8 cellular contexts compared by ENCODE assay signal in genomic region chr7:148882192-148882591, GRCh38. TPM values are rescaled to one million over a fixed set of nuclear protein-coding genes. Genes with fewer than 3 reads are reported as not detected.
DNase-seq lines count a peak whose midpoint lies in the region; ATAC-seq, FAIRE-seq and TF ChIP-seq lines count a peak whose summit lies in the region.

No MANE protein-coding gene starts in this region.

- no peaks in the 10 kb centered on the region for H3K27me3 ChIP-seq in Caco-2 (replicated peaks; ENCODE audit: control insufficient read depth, insufficient read depth, low read length)
- no peaks in the 10 kb centered on the region for H3K27me3 ChIP-seq in IMR-90 (ENCODE audit: control insufficient read depth, insufficient read depth, low read length)
- no peaks in the 10 kb centered on the region for H3K27me3 ChIP-seq in naive thymus-derived CD4-positive, alpha-beta T cell (ENCODE audit: control insufficient read depth in 2 of 2, insufficient read depth in 2 of 2, low read length in 2 of 2)
- no peaks in the 10 kb centered on the region for H3K27me3 ChIP-seq in pancreas

- H3K36me3 ChIP-seq in Caco-2 (ENCODE audit: control insufficient read depth, insufficient read depth, low read length), result no peaks in the 10 kb centered on the region
- H3K36me3 ChIP-seq in IMR-90 (ENCODE audit: control insufficient read depth, insufficient read depth, low read length), result no peaks in the 10 kb centered on the region
- peaks cover 0 to 4% (median 0%) of the 10 kb centered on the region in 3 experiments for H3K36me3 ChIP-seq in naive thymus-derived CD4-positive, alpha-beta T cell (ENCODE audit: control insufficient read depth in 2 of 3, insufficient read depth in 3 of 3, low read length in 3 of 3)
- no peaks in the 10 kb centered on the region for H3K36me3 ChIP-seq in pancreas

- no peak for ATAC-seq in IMR-90 (ENCODE audit: low read depth)
- ATAC-seq in naive thymus-derived CD4-positive, alpha-beta T cell, result no peak
- no peak for ATAC-seq in HG02759 (IDR thresholded peaks at IDR 0.05; ENCODE audit: unreplicated experiment)
- no peak for ATAC-seq in pancreas
- no peak for ATAC-seq in GM19328 (IDR thresholded peaks at IDR 0.05; ENCODE audit: unreplicated experiment)

- H2AK9ac ChIP-seq in IMR-90 (replicated peaks; ENCODE audit: low read depth, low read length, poor library complexity), result no peak overlapping the region

- H3K23ac ChIP-seq in IMR-90 (ENCODE audit: low read depth, low read length), result no peak overlapping the region

- H3K9me3 ChIP-seq in Caco-2, result no peaks in the 10 kb centered on the region
- H3K9me3 ChIP-seq in IMR-90 (ENCODE audit: control insufficient read depth, insufficient read depth, low read length), result no peaks in the 10 kb centered on the region
- H3K9me3 ChIP-seq in naive thymus-derived CD4-positive, alpha-beta T cell (ENCODE audit: control insufficient read depth in 2 of 3, low read length in 3 of 3), result no peaks in the 10 kb centered on the region
- H3K9me3 ChIP-seq in pancreas, result no peaks in the 10 kb centered on the region

- no peaks in the 10 kb centered on the region; the same call in 1 of the 2 replicates for H3K9me1 ChIP-seq in IMR-90 (ENCODE audit: insufficient read depth, low read length)

- CTCF ChIA-PET in Caco-2 (lab: Charles Lee) (no interaction called here), IMR-90 (lab: Yijun Ruan, JAX) (no interaction called here), HEK293T (lab: Yijun Ruan, JAX) (no interaction called here)
- CTCF ChIA-PET in naive thymus-derived CD4-positive, alpha-beta T cell (lab: Charles Lee), result interaction anchor here (1.3 kb wide), 1 partner anchor 26 kb away, joined by 6 read pairs; no protein-coding TSS in a partner anchor

- dilution Hi-C loops in IMR-90 (cut with HindIII; ENCODE audit: low sequenced_read_pairs, unreplicated experiment), result no loop called here

- peaks cover 6% of the 10 kb centered on the region; the same call in 1 of the 2 replicates for H3K4me1 ChIP-seq in Caco-2
- H3K4me1 ChIP-seq in IMR-90 (ENCODE audit: control insufficient read depth, insufficient read depth, low read length), result peaks cover 2% of the 10 kb centered on the region; the same call in 1 of the 2 replicates
- peaks cover 7 to 11% of the 10 kb centered on the region in 2 donors for H3K4me1 ChIP-seq in naive thymus-derived CD4-positive, alpha-beta T cell (ENCODE audit: control insufficient read depth in 2 of 2, insufficient read depth in 2 of 2, low read length in 2 of 2)
- H3K4me1 ChIP-seq in pancreas, result peaks cover 0 to 4% (median 4%) of the 10 kb centered on the region in 3 donors

- H2BK15ac ChIP-seq in IMR-90 (ENCODE audit: low read depth, low read length), result no peak overlapping the region

- intact Hi-C loops in Caco-2 (cut with micrococcal nuclease; ENCODE audit: unreplicated experiment) (loop anchor here (10.0 kb wide), 1 partner anchor 187 kb away; the partner anchor contains the start of gene CUL1), IMR-90 (cut with micrococcal nuclease) (loop anchor here (5.0 kb wide), 1 partner anchor 100 kb away; no protein-coding TSS in a partner anchor), pancreas (cut with DNase I) (no loop called here)
- intact Hi-C loops in naive thymus-derived CD4-positive, alpha-beta T cell (cut with micrococcal nuclease), result loop anchor here (2.0 to 5.0 kb wide), 4 partner anchors 35 to 265 kb away; partner anchors contain the start of genes ZNF398 (in 1 of the 2), ZNF425 (in 1 of the 2) and ZNF786 (in 1 of the 2)

- H2BK20ac ChIP-seq in IMR-90 (ENCODE audit: low read depth, low read length), result no peak overlapping the region

- H3K36me3 Mint-ChIP-seq in Caco-2 (ENCODE audit: insufficient read depth, unreplicated experiment), result peaks cover 29% of the 10 kb centered on the region
- H3K36me3 Mint-ChIP-seq in activated naive CD8-positive, alpha-beta T cell treated with anti-CD3 and anti-CD28 coated beads for 36 hours, result peaks cover 38% of the 10 kb centered on the region
- H3K36me3 Mint-ChIP-seq in naive thymus-derived CD4-positive, alpha-beta T cell, result peaks cover 0 to 12% (median 0%) of the 10 kb centered on the region in 5 donors

- H3K14ac ChIP-seq in IMR-90 (replicated peaks; ENCODE audit: low read depth, low read length), result no peak overlapping the region

- POLR2A ChIA-PET in Caco-2 (lab: Charles Lee), result no interaction called here
- POLR2A ChIA-PET in IMR-90 (lab: Charles Lee; ENCODE audit: unreplicated experiment), result no interaction called here
- POLR2A ChIA-PET in naive thymus-derived CD4-positive, alpha-beta T cell (lab: Charles Lee), result interaction anchor here (1.2 to 2.0 kb wide), 2 partner anchors 37 to 60 kb away, joined by 4 to 27 read pairs; no protein-coding TSS in a partner anchor
- POLR2A ChIA-PET in HEK293T (lab: Yijun Ruan, JAX), result no interaction called here

- no peak overlapping the region for H3K56ac ChIP-seq in IMR-90 (ENCODE audit: extremely low read depth, insufficient read depth, low read length)

- in situ Hi-C loops in IMR-90 (cut with MboI; ENCODE audit: low sequenced_read_pairs), result no loop called here

- H3K4me3 Mint-ChIP-seq in Caco-2 (ENCODE audit: unreplicated experiment), result peak overlapping the region; percentile 95
- H3K4me3 Mint-ChIP-seq in activated naive CD8-positive, alpha-beta T cell treated with anti-CD3 and anti-CD28 coated beads for 36 hours, result peak overlapping the region; percentile 95
- H3K4me3 Mint-ChIP-seq in naive thymus-derived CD4-positive, alpha-beta T cell, result peak overlapping the region in 7 of 10 donors; percentile 54 to 96 (median 95)

- DNase-seq in Caco-2 (no peak), IMR-90 (no peak), HEK293T (ENCODE audit: extremely low spot score) (no peak), pancreas (no peak)
- no peak for DNase-seq in activated naive CD8-positive, alpha-beta T cell treated with anti-CD3 and anti-CD28 coated beads for 36 hours
- DNase-seq in naive thymus-derived CD4-positive, alpha-beta T cell, result no peak

- BruUV-seq in Caco-2 (replicated peaks; lab: Mats Ljungman, UMichigan) (TSS peak; percentile 32), IMR-90 (replicated peaks; lab: Mats Ljungman, UMichigan) (no TSS peak)

- no peaks in the 10 kb centered on the region for H3K9me3 Mint-ChIP-seq in Caco-2 (ENCODE audit: unreplicated experiment)
- peaks cover 3% of the 10 kb centered on the region for H3K9me3 Mint-ChIP-seq in activated naive CD8-positive, alpha-beta T cell treated with anti-CD3 and anti-CD28 coated beads for 36 hours
- H3K9me3 Mint-ChIP-seq in naive thymus-derived CD4-positive, alpha-beta T cell, result no peaks in the 10 kb centered on the region

- H4K5ac ChIP-seq in IMR-90 (ENCODE audit: low read depth, low read length), result no peak overlapping the region

- no peaks in the 10 kb centered on the region; the same call in 1 of the 2 replicates for H4K20me1 ChIP-seq in IMR-90 (ENCODE audit: insufficient read depth, low read length)

- no peak overlapping the region for H2BK5ac ChIP-seq in IMR-90 (ENCODE audit: low read depth, low read length, poor library complexity, severe bottlenecking)

- H3K18ac ChIP-seq in IMR-90 (ENCODE audit: low read depth, low read length), result no peak overlapping the region

- H2AK5ac ChIP-seq in IMR-90 (ENCODE audit: low read depth, low read length), result no peak overlapping the region

- H4K91ac ChIP-seq in IMR-90 (ENCODE audit: insufficient read depth, low read depth, low read length), result no peak overlapping the region

- H3K4ac ChIP-seq in IMR-90 (ENCODE audit: low read depth, low read length), result no peak overlapping the region

- H3K27me3 Mint-ChIP-seq in Caco-2 (ENCODE audit: insufficient read depth, unreplicated experiment), result no peaks in the 10 kb centered on the region
- no peaks in the 10 kb centered on the region for H3K27me3 Mint-ChIP-seq in activated naive CD8-positive, alpha-beta T cell treated with anti-CD3 and anti-CD28 coated beads for 36 hours
- H3K27me3 Mint-ChIP-seq in naive thymus-derived CD4-positive, alpha-beta T cell, result no peaks in the 10 kb centered on the region

- no peak overlapping the region for H2BK120ac ChIP-seq in IMR-90 (ENCODE audit: low read depth, low read length)

- WGBS in IMR-90 (ENCODE audit: extremely low coverage in 2 of 2, insufficient read length in 1 of 2), 2 experiments, result 40% methylated on average over 2 of the region's 5 CpGs; no CpG with 5 or more reads in 1 of the 2 experiments
- WGBS in pancreas, 2 donors, result 39 to 54% methylated on average over 5 of the region's 5 CpGs

- no peak for FAIRE-seq in pancreas (lab: Jason Lieb, UNC)

- H4K8ac ChIP-seq in IMR-90 (ENCODE audit: low read depth in 2 of 2, low read length in 2 of 2), result no peak overlapping the region

- no peaks in the 10 kb centered on the region for H3K4me1 Mint-ChIP-seq in Caco-2 (ENCODE audit: low read depth, unreplicated experiment)
- H3K4me1 Mint-ChIP-seq in activated naive CD8-positive, alpha-beta T cell treated with anti-CD3 and anti-CD28 coated beads for 36 hours, result peaks cover 39% of the 10 kb centered on the region
- H3K4me1 Mint-ChIP-seq in naive thymus-derived CD4-positive, alpha-beta T cell, result peaks cover 0 to 53% (median 27%) of the 10 kb centered on the region in 7 donors

- no peak for TF ChIP-seq POLR2A in IMR-90 (IDR thresholded peaks at IDR 0.05; ENCODE audit: low read depth, low read length)

- H3K4me3 ChIP-seq in Caco-2 (ENCODE audit: low read depth, low read length), result peak overlapping the region; percentile 98; the same call in 1 of the 2 replicates
- no peak overlapping the region for H3K4me3 ChIP-seq in IMR-90 (ENCODE audit: insufficient read depth, low read depth, low read length)
- H3K4me3 ChIP-seq in naive thymus-derived CD4-positive, alpha-beta T cell (ENCODE audit: low read length), result peak overlapping the region; percentile 57
- no peak overlapping the region for H3K4me3 ChIP-seq in pancreas

- no peak overlapping the region for H3K9ac ChIP-seq in IMR-90 (ENCODE audit: low read depth, low read length)

- no peak for TF ChIP-seq RAD21 in IMR-90 (IDR thresholded peaks at IDR 0.05; ENCODE audit: low read length)

- peak overlapping the region; percentile 17; the same call in 1 of the 2 replicates for H3K4me2 ChIP-seq in IMR-90 (ENCODE audit: low read depth, low read length)

- H3K79me1 ChIP-seq in IMR-90 (ENCODE audit: low read depth in 1 of 2, low read length in 2 of 2), result peaks cover 6 to 17% of the 10 kb centered on the region in 2 experiments; a peak in 3 of 4 replicates

- no peak overlapping the region for H3K27ac ChIP-seq in IMR-90 (ENCODE audit: insufficient read depth, low read length)
- H3K27ac ChIP-seq in naive thymus-derived CD4-positive, alpha-beta T cell (ENCODE audit: low read depth, low read length), result no peak overlapping the region
- H3K27ac ChIP-seq in pancreas, result no peak overlapping the region

- H2AFZ ChIP-seq in IMR-90 (replicated peaks; ENCODE audit: low read length, poor library complexity), result no peak overlapping the region

- H3K27ac Mint-ChIP-seq in Caco-2 (ENCODE audit: unreplicated experiment), result no peak overlapping the region
- H3K27ac Mint-ChIP-seq in activated naive CD8-positive, alpha-beta T cell treated with anti-CD3 and anti-CD28 coated beads for 36 hours, result no peak overlapping the region
- H3K27ac Mint-ChIP-seq in naive thymus-derived CD4-positive, alpha-beta T cell, result peak overlapping the region in 2 of 9 donors; percentile 25 to 60

- TF ChIP-seq CTCF in Caco-2 (IDR thresholded peaks at IDR 0.05; ENCODE audit: insufficient read depth in 1 of 2, low read depth in 1 of 2, low read length in 1 of 2, severe bottlenecking in 1 of 2, unreplicated experiment in 1 of 2) (no peak), IMR-90 (conservative IDR thresholded peaks at IDR 0.05; ENCODE audit: low read depth, low read length) (no peak), pancreas (IDR thresholded peaks at IDR 0.05) (no peak)

RNA-seq across cellular contexts. Expression of gene EZH2, which starts 1.9 kb away (rescaled TPM):
- total RNA-seq in Caco-2 (2022) (55.7 and 63.7 TPM in 2 replicates), IMR-90 (2012; rRNA removed) (13.1 and 16.4 TPM in 2 replicates), pancreas (1 to 10 TPM; 2.4 to 3.6 (median 3.2) TPM)
- polyA plus RNA-seq in IMR-90 (2012; rRNA removed) (17.9 and 19.8 TPM in 2 replicates), pancreas (1 to 10 TPM; 3.0 to 4.3 TPM)
- 3.2 and 5.8 TPM in 2 replicates for polyA plus RNA-seq in IMR-90 (2012; cell fraction: cytosol; rRNA removed)
- 12.6 and 41.3 TPM in 2 replicates for polyA plus RNA-seq in IMR-90 (2012; cell fraction: nucleus; rRNA removed; ENCODE audit: low replicate concordance)
- 100 to 1,000 TPM; 109 to 111 TPM for total RNA-seq in activated naive CD8-positive, alpha-beta T cell treated with anti-CD3 and anti-CD28 coated beads for 36 hours
- 10 to 100 TPM in 3 of 5 experiments, 1 to 10 TPM in 2; 7.2 to 73.3 (median 18.9) TPM for total RNA-seq in naive thymus-derived CD4-positive, alpha-beta T cell
- polyA plus RNA-seq in naive thymus-derived CD4-positive, alpha-beta T cell, result 1 to 10 TPM; 2.2 to 2.4 TPM

Comparison
In these comparisons a context has a peak if more than half of its experiments do, and no peak if none do; other contexts are left out.
1. H3K4me3 ChIP-seq: peak in Caco-2 (single experiment) and naive thymus-derived CD4-positive, alpha-beta T cell (single experiment); none in IMR-90 (single experiment) and pancreas (0 of 4).
2. intact Hi-C loops: an anchor here in Caco-2 (10.0 kb wide), IMR-90 (5.0 kb wide) and naive thymus-derived CD4-positive, alpha-beta T cell (2.0 to 5.0 kb wide); none called in pancreas.
3. Peak in every context shown above with its lines, with median percentiles within 50 percentile points of each other: H3K4me3 Mint-ChIP-seq.